Comparison of ENCODE assay signal across 1 cellular context in genomic region chr5:172283862-172284274, GRCh38.
A peak's percentile ranks its signal among the peaks of the same experiment; 100 is the strongest.
TF ChIP-seq lines count a peak whose summit lies in the region.

No MANE protein-coding gene starts in this region.

TF ChIP-seq in GM12878, 131 proteins besides CTCF, POLR2A, EP300 and RAD21 (continued from another document):
- TF ChIP-seq IRF3 (IDR thresholded peaks at IDR 0.05) (no peak), CHD2 (IDR thresholded peaks at IDR 0.05; ENCODE audit: borderline replicate concordance, low read depth, low read length) (0 out of 2 replicates have a peak, but pooled peaks have one; percentile 24), SIX5 (IDR thresholded peaks at IDR 0.05; ENCODE audit: low read depth, low read length, severe bottlenecking) (no peak), HCFC1 (IDR thresholded peaks at IDR 0.05; ENCODE audit: low read length) (no peak), ZNF217 (IDR thresholded peaks at IDR 0.05) (no peak), STAT1 (conservative IDR thresholded peaks at IDR 0.05) (no peak), ZBTB33 (IDR thresholded peaks at IDR 0.05) (no peak), TBL1XR1 (IDR thresholded peaks at IDR 0.05; ENCODE audit: low read depth, low read length) (no peak), NR2F1 (conservative IDR thresholded peaks at IDR 0.05) (0 out of 2 replicates have a peak, but pooled peaks have one; percentile 11), SREBF2 (IDR thresholded peaks at IDR 0.05; ENCODE audit: low read length) (no peak), BACH1 (IDR thresholded peaks at IDR 0.05; ENCODE audit: borderline replicate concordance) (peak; percentile 68; the same call in 1 of the 2 replicates), CHD4 (IDR thresholded peaks at IDR 0.05) (no peak), HDAC6 (IDR thresholded peaks at IDR 0.05; ENCODE audit: unreplicated experiment) (no peak), ZBED1 (IDR thresholded peaks at IDR 0.05; ENCODE audit: borderline replicate concordance) (no peak), REST (IDR thresholded peaks at IDR 0.05; ENCODE audit: low read depth, low read length) (no peak), KLF5 (IDR thresholded peaks at IDR 0.05; ENCODE audit: partially characterized antibody) (no peak)
